ENCODE assay signal across 1 cellular context in the genomic region with DNA sequence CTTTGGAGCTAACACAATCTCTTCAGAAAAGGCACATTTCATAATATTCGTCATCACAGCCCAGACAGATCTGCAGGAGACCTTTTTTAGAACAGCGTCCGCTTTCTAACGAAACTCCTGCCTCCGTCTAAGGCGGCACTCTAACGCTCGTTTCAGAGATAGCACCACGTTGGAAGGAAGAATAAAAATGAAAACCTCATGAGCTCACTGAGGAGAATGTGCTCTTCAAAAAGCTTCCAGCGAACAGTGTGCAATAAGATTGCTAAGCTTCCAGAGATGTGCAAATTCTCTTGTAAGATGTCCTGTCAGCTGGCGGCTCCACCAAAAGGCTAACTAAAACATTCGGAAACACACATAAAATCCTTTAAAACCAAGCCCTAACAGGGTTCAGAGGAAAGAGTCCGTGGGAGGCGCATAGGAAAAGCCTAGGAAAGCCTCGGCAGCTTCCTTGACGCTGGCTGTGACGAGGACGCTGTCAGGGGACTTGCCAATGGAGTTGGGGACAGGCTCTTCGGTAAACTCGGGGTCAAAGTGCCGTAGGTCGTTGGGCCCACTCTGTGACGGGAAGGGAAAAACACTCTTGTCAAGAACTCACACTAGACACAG.
TF ChIP-seq lines count a peak whose summit lies in the region.

No MANE protein-coding gene starts in this region.

TF ChIP-seq in HepG2, 621 proteins besides CTCF, POLR2A, EP300 and RAD21 (continued from another document):
- TF ChIP-seq, protein P1, sequence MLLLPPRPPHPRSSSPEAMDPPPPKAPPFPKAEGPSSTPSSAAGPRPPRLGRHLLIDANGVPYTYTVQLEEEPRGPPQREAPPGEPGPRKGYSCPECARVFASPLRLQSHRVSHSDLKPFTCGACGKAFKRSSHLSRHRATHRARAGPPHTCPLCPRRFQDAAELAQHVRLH (CRISPR knock-in tag; IDR thresholded peaks at IDR 0.05; ENCODE audit: borderline replicate concordance, low read depth): no peak
- TF ChIP-seq AGO2 (optimal IDR thresholded peaks at IDR 0.05; ENCODE audit: low read depth, low read length) (no peak), ZBTB38 (CRISPR knock-in tag; IDR thresholded peaks at IDR 0.05) (0 out of 2 replicates have a peak, but pooled peaks have one; percentile 48), ZNF446 (CRISPR knock-in tag; IDR thresholded peaks at IDR 0.05) (no peak), MIXL1 (CRISPR knock-in tag; IDR thresholded peaks at IDR 0.05) (no peak), ZNF30 (CRISPR knock-in tag; IDR thresholded peaks at IDR 0.05) (no peak), XRCC5 (optimal IDR thresholded peaks at IDR 0.05; ENCODE audit: low read length) (no peak), ZNF678 (CRISPR knock-in tag; IDR thresholded peaks at IDR 0.05) (no peak), NR1H2 (CRISPR knock-in tag; IDR thresholded peaks at IDR 0.05; ENCODE audit: borderline replicate concordance, low read depth) (no peak), HDAC2 (CRISPR knock-in tag; IDR thresholded peaks at IDR 0.05) (no peak), ZNF234 (CRISPR knock-in tag; conservative IDR thresholded peaks at IDR 0.05) (no peak)
- TF ChIP-seq, protein P2, sequence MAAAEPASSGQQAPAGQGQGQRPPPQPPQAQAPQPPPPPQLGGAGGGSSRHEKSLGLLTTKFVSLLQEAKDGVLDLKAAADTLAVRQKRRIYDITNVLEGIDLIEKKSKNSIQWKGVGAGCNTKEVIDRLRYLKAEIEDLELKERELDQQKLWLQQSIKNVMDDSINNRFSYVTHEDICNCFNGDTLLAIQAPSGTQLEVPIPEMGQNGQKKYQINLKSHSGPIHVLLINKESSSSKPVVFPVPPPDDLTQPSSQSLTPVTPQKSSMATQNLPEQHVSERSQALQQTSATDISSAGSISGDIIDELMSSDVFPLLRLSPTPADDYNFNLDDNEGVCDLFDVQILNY (CRISPR knock-in tag; conservative IDR thresholded peaks at IDR 0.05): no peak
- TF ChIP-seq, protein P3, sequence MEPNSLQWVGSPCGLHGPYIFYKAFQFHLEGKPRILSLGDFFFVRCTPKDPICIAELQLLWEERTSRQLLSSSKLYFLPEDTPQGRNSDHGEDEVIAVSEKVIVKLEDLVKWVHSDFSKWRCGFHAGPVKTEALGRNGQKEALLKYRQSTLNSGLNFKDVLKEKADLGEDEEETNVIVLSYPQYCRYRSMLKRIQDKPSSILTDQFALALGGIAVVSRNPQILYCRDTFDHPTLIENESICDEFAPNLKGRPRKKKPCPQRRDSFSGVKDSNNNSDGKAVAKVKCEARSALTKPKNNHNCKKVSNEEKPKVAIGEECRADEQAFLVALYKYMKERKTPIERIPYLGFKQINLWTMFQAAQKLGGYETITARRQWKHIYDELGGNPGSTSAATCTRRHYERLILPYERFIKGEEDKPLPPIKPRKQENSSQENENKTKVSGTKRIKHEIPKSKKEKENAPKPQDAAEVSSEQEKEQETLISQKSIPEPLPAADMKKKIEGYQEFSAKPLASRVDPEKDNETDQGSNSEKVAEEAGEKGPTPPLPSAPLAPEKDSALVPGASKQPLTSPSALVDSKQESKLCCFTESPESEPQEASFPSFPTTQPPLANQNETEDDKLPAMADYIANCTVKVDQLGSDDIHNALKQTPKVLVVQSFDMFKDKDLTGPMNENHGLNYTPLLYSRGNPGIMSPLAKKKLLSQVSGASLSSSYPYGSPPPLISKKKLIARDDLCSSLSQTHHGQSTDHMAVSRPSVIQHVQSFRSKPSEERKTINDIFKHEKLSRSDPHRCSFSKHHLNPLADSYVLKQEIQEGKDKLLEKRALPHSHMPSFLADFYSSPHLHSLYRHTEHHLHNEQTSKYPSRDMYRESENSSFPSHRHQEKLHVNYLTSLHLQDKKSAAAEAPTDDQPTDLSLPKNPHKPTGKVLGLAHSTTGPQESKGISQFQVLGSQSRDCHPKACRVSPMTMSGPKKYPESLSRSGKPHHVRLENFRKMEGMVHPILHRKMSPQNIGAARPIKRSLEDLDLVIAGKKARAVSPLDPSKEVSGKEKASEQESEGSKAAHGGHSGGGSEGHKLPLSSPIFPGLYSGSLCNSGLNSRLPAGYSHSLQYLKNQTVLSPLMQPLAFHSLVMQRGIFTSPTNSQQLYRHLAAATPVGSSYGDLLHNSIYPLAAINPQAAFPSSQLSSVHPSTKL (CRISPR knock-in tag; IDR thresholded peaks at IDR 0.05): no peak
- TF ChIP-seq, protein P4, sequence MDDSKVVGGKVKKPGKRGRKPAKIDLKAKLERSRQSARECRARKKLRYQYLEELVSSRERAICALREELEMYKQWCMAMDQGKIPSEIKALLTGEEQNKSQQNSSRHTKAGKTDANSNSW (CRISPR knock-in tag; IDR thresholded peaks at IDR 0.05; ENCODE audit: borderline replicate concordance): no peak
- TF ChIP-seq, protein P5, sequence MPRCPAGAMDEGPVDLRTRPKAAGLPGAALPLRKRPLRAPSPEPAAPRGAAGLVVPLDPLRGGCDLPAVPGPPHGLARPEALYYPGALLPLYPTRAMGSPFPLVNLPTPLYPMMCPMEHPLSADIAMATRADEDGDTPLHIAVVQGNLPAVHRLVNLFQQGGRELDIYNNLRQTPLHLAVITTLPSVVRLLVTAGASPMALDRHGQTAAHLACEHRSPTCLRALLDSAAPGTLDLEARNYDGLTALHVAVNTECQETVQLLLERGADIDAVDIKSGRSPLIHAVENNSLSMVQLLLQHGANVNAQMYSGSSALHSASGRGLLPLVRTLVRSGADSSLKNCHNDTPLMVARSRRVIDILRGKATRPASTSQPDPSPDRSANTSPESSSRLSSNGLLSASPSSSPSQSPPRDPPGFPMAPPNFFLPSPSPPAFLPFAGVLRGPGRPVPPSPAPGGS (CRISPR knock-in tag; IDR thresholded peaks at IDR 0.05): no peak
